ENCODE assay signal across 26 cellular contexts in genomic region chr16:65422934-65423333, GRCh38.
DNase-seq lines count a peak whose midpoint lies in the region; ATAC-seq, FAIRE-seq and TF ChIP-seq lines count a peak whose summit lies in the region.
"Had no signal": no experiment of that assay in that cellular context is flagged by ENCODE, and none has a peak within 500 bp of the region (broad histone marks: within the 10 kb centered on the region; RNA-seq: fewer than 3 reads in every experiment).

No MANE protein-coding gene starts in this region.

- no peak for FAIRE-seq in HTR-8/SVneo (lab: Jason Lieb, UNC)
- FAIRE-seq: A204.1, GM12878, GM12892, GM18507 had no signal

- no peak overlapping the region for H3K27ac ChIP-seq in left ventricle myocardium inferior (replicated peaks)
- H3K27ac ChIP-seq: BLaER1 had no signal

- H3K4me1 ChIP-seq in left ventricle myocardium inferior, result no peaks in the 10 kb centered on the region
- H3K4me1 ChIP-seq: BE2C, BLaER1 had no signal

- no peak for DNase-seq in Right ventricle myocardium superior
- no peak for DNase-seq in cardiac septum (ENCODE audit: low spot score)
- peak; percentile 16 for DNase-seq in left ventricle myocardium inferior
- no peak for DNase-seq in left ventricle myocardium superior
- DNase-seq in activated CD4-positive, alpha-beta T cell treated with anti-CD3 and anti-CD28 coated beads for 48 hours, result no peak
- DNase-seq in HTR-8/SVneo (ENCODE audit: insufficient read length, low spot score), result no peak
- DNase-seq: 8988T; ACHN; BE2C; C1 segment of cervical spinal cord; CD4-positive, alpha-beta memory T cell; CD4-positive, CD25-positive, alpha-beta regulatory T cell; CD8-positive, alpha-beta memory T cell; COR-L47; DMS 273 treated with DMSO at 0.1 percent for 48 hours; DMS153; DMS53; DMS79; DND-41; EL; GDM1 had no signal

- no peaks in the 10 kb centered on the region for H3K36me3 ChIP-seq in left ventricle myocardium inferior
- H3K36me3 ChIP-seq: BE2C, BLaER1 had no signal

- intact Hi-C loops in Right ventricle myocardium superior (cut with DNase I) (no loop called here), cardiac septum (cut with DNase I) (no loop called here), left ventricle myocardium inferior (cut with micrococcal nuclease) (no loop called here), left ventricle myocardium superior (cut with micrococcal nuclease) (no loop called here)

- ATAC-seq in Right ventricle myocardium superior (ENCODE audit: poor library complexity) (peak; percentile 84), left ventricle myocardium superior (peak; percentile 87)
- ATAC-seq: GM12878 had no signal

- peaks cover 8% of the 10 kb centered on the region for H3K9me3 ChIP-seq in left ventricle myocardium inferior (replicated peaks)
- H3K9me3 ChIP-seq: BE2C had no signal

- no peaks in the 10 kb centered on the region for H3K27me3 ChIP-seq in left ventricle myocardium inferior (ENCODE audit: low read depth)
- H3K27me3 ChIP-seq: BE2C, BLaER1 had no signal

- no peak overlapping the region for H3K4me3 ChIP-seq in left ventricle myocardium inferior
- H3K4me3 ChIP-seq: BLaER1, GM12878 had no signal

- no peak for TF ChIP-seq CTCF in left ventricle myocardium inferior (IDR thresholded peaks at IDR 0.05; ENCODE audit: borderline replicate concordance)
